ENCODE assay signal across 9 cellular contexts in the genomic region with DNA sequence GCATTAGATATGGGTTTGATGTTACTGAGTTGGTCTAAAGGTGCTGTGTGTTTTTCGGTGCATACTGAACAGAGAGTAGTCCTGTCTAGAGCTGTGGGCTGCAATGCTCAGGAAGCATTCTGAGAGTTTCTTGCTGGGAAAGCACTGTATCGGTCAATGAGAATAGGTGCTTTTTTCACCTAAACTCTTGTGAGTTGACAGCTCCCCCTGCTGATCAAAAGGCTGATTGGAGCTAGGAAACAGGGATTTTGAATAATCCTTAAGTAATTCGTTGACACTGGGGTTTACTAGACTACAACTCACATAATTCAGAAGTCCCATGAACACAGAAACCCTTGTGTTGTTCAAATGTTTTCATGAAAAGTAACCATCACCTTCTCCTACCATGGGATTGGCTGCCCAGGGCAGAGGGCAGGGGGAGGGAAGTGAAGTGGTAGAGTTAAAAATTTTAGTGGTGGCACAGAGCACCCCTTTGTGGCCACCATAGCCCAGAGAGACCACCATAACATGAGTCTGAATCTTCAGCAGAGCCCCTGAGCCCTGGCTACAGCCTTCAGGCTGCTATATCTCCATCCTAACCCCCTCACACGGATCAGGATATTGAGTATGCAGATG.
DNase-seq lines count a peak whose midpoint lies in the region; ATAC-seq and TF ChIP-seq lines count a peak whose summit lies in the region.
"Had no signal": no experiment of that assay in that cellular context is flagged by ENCODE, and none has a peak within 500 bp of the region (broad histone marks: within the 10 kb centered on the region; RNA-seq: fewer than 3 reads in every experiment).

No MANE protein-coding gene starts in this region.

- H3K9me3 ChIP-seq in SU-DHL-6 (ENCODE audit: insufficient read depth, low read length): no peaks in the 10 kb centered on the region

- H3K79me2 ChIP-seq in SU-DHL-6 (ENCODE audit: insufficient read depth, low read length): no peaks in the 10 kb centered on the region

- no peaks in the 10 kb centered on the region for H3K27me3 ChIP-seq in SU-DHL-6 (ENCODE audit: low read length)

- peak; percentile 91 for TF ChIP-seq RAD21 in Ishikawa (IDR thresholded peaks at IDR 0.05; ENCODE audit: low read depth)

- no peak overlapping the region for H3K4me2 ChIP-seq in SU-DHL-6 (ENCODE audit: low read depth, low read length, poor library complexity, severe bottlenecking)

- DNase-seq in DMS79 treated with DMSO at 0.1 percent for 48 hours (lab: John Stamatoyannopoulos, UW): peak; percentile 1
- DNase-seq in DMS79 (lab: John Stamatoyannopoulos, UW): no peak
- DNase-seq in cardiac fibroblast (ENCODE audit: low read depth in 2 of 2): peak; percentile 88
- peak; percentile 49 for DNase-seq in kidney glomerular epithelial cell (lab: John Stamatoyannopoulos, UW)
- peak; percentile 38 to 42 for DNase-seq in stimulated activated naive CD8-positive, alpha-beta T cell treated with anti-CD3 and anti-CD28 coated beads, Interleukin-15, amount 100 ng/mL, for 72 hours

- TF ChIP-seq CTCF in SU-DHL-6 (IDR thresholded peaks at IDR 0.05; ENCODE audit: insufficient read depth, low read length, poor library complexity, severe bottlenecking): peak; percentile 28
- TF ChIP-seq CTCF in cardiac fibroblast (IDR thresholded peaks at IDR 0.05; ENCODE audit: low read depth, low read length): peak; percentile 74

- H3K4me1 Mint-ChIP-seq in stimulated activated naive CD8-positive, alpha-beta T cell treated with anti-CD3 and anti-CD28 coated beads, Interleukin-15, amount 100 ng/mL, for 72 hours: no peaks in the 10 kb centered on the region

- no peaks in the 10 kb centered on the region for H3K36me3 ChIP-seq in SU-DHL-6 (ENCODE audit: low read length)

- H3K4me3 Mint-ChIP-seq in stimulated activated naive CD8-positive, alpha-beta T cell treated with anti-CD3 and anti-CD28 coated beads, Interleukin-15, amount 100 ng/mL, for 72 hours: no peak overlapping the region
- H3K4me3 Mint-ChIP-seq: activated naive CD8-positive, alpha-beta T cell had no signal

- ATAC-seq in stimulated activated naive CD8-positive, alpha-beta T cell treated with anti-CD3 and anti-CD28 coated beads, Interleukin-15, amount 100 ng/mL, for 72 hours: peak; percentile 59
- ATAC-seq in GM18909 (IDR thresholded peaks at IDR 0.05; ENCODE audit: poor library complexity, unreplicated experiment): no peak

- H3K27ac Mint-ChIP-seq in stimulated activated naive CD8-positive, alpha-beta T cell treated with anti-CD3 and anti-CD28 coated beads, Interleukin-15, amount 100 ng/mL, for 72 hours: no peak overlapping the region
- H3K27ac Mint-ChIP-seq: activated naive CD8-positive, alpha-beta T cell had no signal

- no peaks in the 10 kb centered on the region for H3K9me2 ChIP-seq in SU-DHL-6 (replicated peaks; ENCODE audit: insufficient read depth, low read length)

- H4K20me1 ChIP-seq in SU-DHL-6 (ENCODE audit: low read depth, low read length): no peaks in the 10 kb centered on the region

- H2AFZ ChIP-seq in SU-DHL-6 (ENCODE audit: low read depth, low read length, severe bottlenecking): no peak overlapping the region

- H3K9ac ChIP-seq in SU-DHL-6 (ENCODE audit: low read length): no peak overlapping the region

- TF ChIP-seq EP300 in Ishikawa (IDR thresholded peaks at IDR 0.05; ENCODE audit: borderline replicate concordance): no peak

- H3K4me3 ChIP-seq in SU-DHL-6 (ENCODE audit: insufficient read depth, low read length, poor library complexity, severe bottlenecking) (no peak overlapping the region), cardiac fibroblast (replicated peaks in 1 of 2; ENCODE audit: low read depth in 2 of 2, low read length in 2 of 2) (no peak overlapping the region)

- H3F3A ChIP-seq in SU-DHL-6 (ENCODE audit: insufficient read depth): no peaks in the 10 kb centered on the region

- H3K9me3 Mint-ChIP-seq in stimulated activated naive CD8-positive, alpha-beta T cell treated with anti-CD3 and anti-CD28 coated beads, Interleukin-15, amount 100 ng/mL, for 72 hours: no peaks in the 10 kb centered on the region

- H3K27me3 Mint-ChIP-seq in stimulated activated naive CD8-positive, alpha-beta T cell treated with anti-CD3 and anti-CD28 coated beads, Interleukin-15, amount 100 ng/mL, for 72 hours: no peaks in the 10 kb centered on the region
- H3K27me3 Mint-ChIP-seq: activated naive CD8-positive, alpha-beta T cell had no signal

- no peak overlapping the region for H3K27ac ChIP-seq in SU-DHL-6 (ENCODE audit: low read depth, low read length)

TF ChIP-seq in Ishikawa, 13 proteins besides CTCF, POLR2A, EP300 and RAD21:
- TF ChIP-seq TEAD4 (IDR thresholded peaks at IDR 0.05) (no peak), NFIC (IDR thresholded peaks at IDR 0.05) (no peak), CREB1 (IDR thresholded peaks at IDR 0.05; ENCODE audit: low read depth) (no peak), TAF1 (IDR thresholded peaks at IDR 0.05; ENCODE audit: low read depth) (no peak), ZBTB7A (IDR thresholded peaks at IDR 0.05; ENCODE audit: low read depth) (no peak), FOXM1 (IDR thresholded peaks at IDR 0.05; ENCODE audit: borderline replicate concordance, low read depth) (no peak), CEBPB (IDR thresholded peaks at IDR 0.05) (no peak), TCF12 (IDR thresholded peaks at IDR 0.05; ENCODE audit: low read depth) (no peak), YY1 (IDR thresholded peaks at IDR 0.05; ENCODE audit: low read depth) (no peak), EGR1 (IDR thresholded peaks at IDR 0.05) (no peak)
- TF ChIP-seq, protein P1, sequence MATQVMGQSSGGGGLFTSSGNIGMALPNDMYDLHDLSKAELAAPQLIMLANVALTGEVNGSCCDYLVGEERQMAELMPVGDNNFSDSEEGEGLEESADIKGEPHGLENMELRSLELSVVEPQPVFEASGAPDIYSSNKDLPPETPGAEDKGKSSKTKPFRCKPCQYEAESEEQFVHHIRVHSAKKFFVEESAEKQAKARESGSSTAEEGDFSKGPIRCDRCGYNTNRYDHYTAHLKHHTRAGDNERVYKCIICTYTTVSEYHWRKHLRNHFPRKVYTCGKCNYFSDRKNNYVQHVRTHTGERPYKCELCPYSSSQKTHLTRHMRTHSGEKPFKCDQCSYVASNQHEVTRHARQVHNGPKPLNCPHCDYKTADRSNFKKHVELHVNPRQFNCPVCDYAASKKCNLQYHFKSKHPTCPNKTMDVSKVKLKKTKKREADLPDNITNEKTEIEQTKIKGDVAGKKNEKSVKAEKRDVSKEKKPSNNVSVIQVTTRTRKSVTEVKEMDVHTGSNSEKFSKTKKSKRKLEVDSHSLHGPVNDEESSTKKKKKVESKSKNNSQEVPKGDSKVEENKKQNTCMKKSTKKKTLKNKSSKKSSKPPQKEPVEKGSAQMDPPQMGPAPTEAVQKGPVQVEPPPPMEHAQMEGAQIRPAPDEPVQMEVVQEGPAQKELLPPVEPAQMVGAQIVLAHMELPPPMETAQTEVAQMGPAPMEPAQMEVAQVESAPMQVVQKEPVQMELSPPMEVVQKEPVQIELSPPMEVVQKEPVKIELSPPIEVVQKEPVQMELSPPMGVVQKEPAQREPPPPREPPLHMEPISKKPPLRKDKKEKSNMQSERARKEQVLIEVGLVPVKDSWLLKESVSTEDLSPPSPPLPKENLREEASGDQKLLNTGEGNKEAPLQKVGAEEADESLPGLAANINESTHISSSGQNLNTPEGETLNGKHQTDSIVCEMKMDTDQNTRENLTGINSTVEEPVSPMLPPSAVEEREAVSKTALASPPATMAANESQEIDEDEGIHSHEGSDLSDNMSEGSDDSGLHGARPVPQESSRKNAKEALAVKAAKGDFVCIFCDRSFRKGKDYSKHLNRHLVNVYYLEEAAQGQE (IDR thresholded peaks at IDR 0.05; ENCODE audit: low read depth): no peak
- TF ChIP-seq, protein P2, sequence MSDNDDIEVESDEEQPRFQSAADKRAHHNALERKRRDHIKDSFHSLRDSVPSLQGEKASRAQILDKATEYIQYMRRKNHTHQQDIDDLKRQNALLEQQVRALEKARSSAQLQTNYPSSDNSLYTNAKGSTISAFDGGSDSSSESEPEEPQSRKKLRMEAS (IDR thresholded peaks at IDR 0.05): no peak
- TF ChIP-seq, protein P3, sequence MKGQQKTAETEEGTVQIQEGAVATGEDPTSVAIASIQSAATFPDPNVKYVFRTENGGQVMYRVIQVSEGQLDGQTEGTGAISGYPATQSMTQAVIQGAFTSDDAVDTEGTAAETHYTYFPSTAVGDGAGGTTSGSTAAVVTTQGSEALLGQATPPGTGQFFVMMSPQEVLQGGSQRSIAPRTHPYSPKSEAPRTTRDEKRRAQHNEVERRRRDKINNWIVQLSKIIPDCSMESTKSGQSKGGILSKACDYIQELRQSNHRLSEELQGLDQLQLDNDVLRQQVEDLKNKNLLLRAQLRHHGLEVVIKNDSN (IDR thresholded peaks at IDR 0.05): no peak
